ENCODE assay signal across 20 cellular contexts in genomic region chr14:55712505-55712904, GRCh38.
DNase-seq lines count a peak whose midpoint lies in the region; ATAC-seq and TF ChIP-seq lines count a peak whose summit lies in the region.
"Had no signal": no experiment of that assay in that cellular context is flagged by ENCODE, and none has a peak within 500 bp of the region (broad histone marks: within the 10 kb centered on the region; RNA-seq: fewer than 3 reads in every experiment).

No MANE protein-coding gene starts in this region.

- no peaks in the 10 kb centered on the region for H3K9me3 ChIP-seq in right atrium auricular region
- no peaks in the 10 kb centered on the region for H3K9me3 ChIP-seq in heart right ventricle

- H3K27ac ChIP-seq in right atrium auricular region (no peak overlapping the region), heart right ventricle (no peak overlapping the region)

- H3K4me3 ChIP-seq in right atrium auricular region = no peak overlapping the region
- H3K4me3 ChIP-seq in heart right ventricle = no peak overlapping the region
- H3K4me3 ChIP-seq: GM12878, K562 had no signal

- H3K27me3 Mint-ChIP-seq in stimulated activated memory B cell treated with anti-CD40 and anti-IgM and Interleukin-4, amounts not matched to agents 10 μg/mL and 1 μg/mL and 100 μg/mL, for 72 hours = no peaks in the 10 kb centered on the region
- H3K27me3 Mint-ChIP-seq: CD4-positive, CD25-positive, alpha-beta regulatory T cell had no signal

- no peaks in the 10 kb centered on the region for H3K36me3 ChIP-seq in right atrium auricular region
- no peaks in the 10 kb centered on the region for H3K36me3 ChIP-seq in heart right ventricle

- H3K4me1 Mint-ChIP-seq in stimulated activated memory B cell treated with anti-CD40 and anti-IgM and Interleukin-4, amounts not matched to agents 10 μg/mL and 1 μg/mL and 100 μg/mL, for 72 hours = no peaks in the 10 kb centered on the region
- H3K4me1 Mint-ChIP-seq: CD4-positive, CD25-positive, alpha-beta regulatory T cell had no signal

- DNase-seq in Right ventricle myocardium inferior (ENCODE audit: missing footprints) (no peak), right atrium auricular region (ENCODE audit: low spot score) (no peak), heart right ventricle (peak; percentile 39 to 53), mucosa of gallbladder (ENCODE audit: low spot score) (peak; percentile 30), D341Med (ENCODE audit: low spot score) (no peak), AG08395 (ENCODE audit: low spot score) (no peak)
- DNase-seq: Calu3; CD4-positive, CD25-positive, alpha-beta regulatory T cell; DMS79; NCI-H1048; NCI-H146; NCI-H2227 treated with DMSO at 0.1 percent for 48 hours; NCI-H524 treated with DMSO at 0.1 percent for 48 hours; SHP77 treated with DMSO at 0.1 percent for 48 hours had no signal

- no peaks in the 10 kb centered on the region for H3K27me3 ChIP-seq in right atrium auricular region
- no peaks in the 10 kb centered on the region for H3K27me3 ChIP-seq in heart right ventricle

- H3K9me3 Mint-ChIP-seq in stimulated activated memory B cell treated with anti-CD40 and anti-IgM and Interleukin-4, amounts not matched to agents 10 μg/mL and 1 μg/mL and 100 μg/mL, for 72 hours = no peaks in the 10 kb centered on the region
- H3K9me3 Mint-ChIP-seq: CD4-positive, CD25-positive, alpha-beta regulatory T cell had no signal

- H3K27ac Mint-ChIP-seq in stimulated activated memory B cell treated with anti-CD40 and anti-IgM and Interleukin-4, amounts not matched to agents 10 μg/mL and 1 μg/mL and 100 μg/mL, for 72 hours = no peak overlapping the region
- H3K27ac Mint-ChIP-seq: CD4-positive, CD25-positive, alpha-beta regulatory T cell had no signal

- H3K4me3 Mint-ChIP-seq in stimulated activated memory B cell treated with anti-CD40 and anti-IgM and Interleukin-4, amounts not matched to agents 10 μg/mL and 1 μg/mL and 100 μg/mL, for 72 hours = no peak overlapping the region
- H3K4me3 Mint-ChIP-seq: CD4-positive, CD25-positive, alpha-beta regulatory T cell had no signal

- peak; percentile 69 for ATAC-seq in Right ventricle myocardium inferior
- peak in 7 of 8 donors; percentile 46 to 88 (median 79) for ATAC-seq in heart right ventricle
- peak; percentile 27 for ATAC-seq in stimulated activated memory B cell treated with anti-CD40 and anti-IgM and Interleukin-4, amounts not matched to agents 10 μg/mL and 1 μg/mL and 100 μg/mL, for 72 hours
- ATAC-seq in HG03442 (IDR thresholded peaks at IDR 0.05; ENCODE audit: unreplicated experiment) = no peak
- ATAC-seq: GM12878, HCT116, K562, Panc1 had no signal

- 76% methylated on average over 5 of the region's 5 CpGs for WGBS in heart right ventricle, 2 donors

- H3K4me1 ChIP-seq in right atrium auricular region (no peaks in the 10 kb centered on the region), heart right ventricle (peaks cover 0 to 17% (median 5%) of the 10 kb centered on the region in 9 donors)

- intact Hi-C loops in Right ventricle myocardium inferior (cut with DNase I) (loop anchor here (5.0 to 10.0 kb wide), 2 partner anchors 412 to 710 kb away; no protein-coding TSS in a partner anchor), heart right ventricle (cut with DNase I) (loop anchor here in 2 of 10 donors (5.0 to 10.0 kb wide), 2 partner anchors 630 to 632 kb away; no protein-coding TSS in a partner anchor)

- TF ChIP-seq CTCF in right atrium auricular region (IDR thresholded peaks at IDR 0.05) (no peak), heart right ventricle (IDR thresholded peaks at IDR 0.05) (no peak)

- peaks cover 11% of the 10 kb centered on the region for H3K36me3 Mint-ChIP-seq in stimulated activated memory B cell treated with anti-CD40 and anti-IgM and Interleukin-4, amounts not matched to agents 10 μg/mL and 1 μg/mL and 100 μg/mL, for 72 hours
- H3K36me3 Mint-ChIP-seq: CD4-positive, CD25-positive, alpha-beta regulatory T cell had no signal

Comparison
In these comparisons a context has a peak if more than half of its experiments do, and no peak if none do; other contexts are left out.
1. DNase-seq: peak in heart right ventricle (2 of 2) and mucosa of gallbladder (single experiment); none in Right ventricle myocardium inferior (single experiment), right atrium auricular region (single experiment), D341Med (single experiment) and AG08395 (single experiment).